In the genomic region with DNA sequence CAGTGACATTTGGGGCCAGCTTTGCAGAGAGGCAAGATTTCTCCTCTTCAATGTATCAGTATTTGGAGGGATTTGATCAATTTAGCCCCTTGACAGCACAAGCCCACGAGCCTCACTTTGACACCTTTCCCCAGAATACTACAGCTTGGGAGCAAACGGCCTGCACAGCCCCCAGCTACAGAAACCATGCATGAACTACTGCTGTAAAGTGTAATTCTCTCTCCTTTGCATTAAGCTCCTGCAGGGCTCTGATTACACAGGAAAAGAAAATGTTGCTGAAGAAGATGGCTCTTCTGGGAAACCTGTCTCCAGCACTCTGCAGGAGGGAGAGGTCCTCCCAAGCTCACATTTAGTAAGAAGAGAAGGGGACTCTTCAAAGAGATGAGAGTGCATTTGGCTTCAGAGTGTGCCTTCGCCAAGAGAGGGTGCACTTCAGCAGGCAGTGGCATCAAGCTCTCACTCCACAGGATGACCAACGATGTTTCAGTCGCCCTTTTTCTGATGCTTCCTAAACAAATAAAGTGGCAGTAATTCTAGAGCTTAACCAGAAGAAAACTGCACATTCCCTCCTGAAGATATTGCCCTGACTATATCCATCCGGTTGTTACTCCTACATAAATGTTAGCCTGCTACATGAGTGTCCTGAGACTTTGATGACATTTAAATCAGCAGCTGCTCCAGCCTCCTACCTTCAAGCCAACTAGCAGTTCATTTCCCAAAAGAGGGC, we compare ENCODE assay signal across 9 cellular contexts.
A peak's percentile ranks its signal among the peaks of the same experiment; 100 is the strongest.
DNase-seq lines count a peak whose midpoint lies in the region; ATAC-seq, FAIRE-seq and TF ChIP-seq lines count a peak whose summit lies in the region.
"Had no signal": no experiment of that assay in that cellular context is flagged by ENCODE, and none has a peak within 500 bp of the region (broad histone marks: within the 10 kb centered on the region; RNA-seq: fewer than 3 reads in every experiment).

No MANE protein-coding gene starts in this region.

- peak overlapping the region; percentile 49 for H3K27ac Mint-ChIP-seq in stimulated activated naive CD8-positive, alpha-beta T cell treated with anti-CD3 and anti-CD28 coated beads, Interleukin-15, Interleukin-2, amounts not matched to agents 100 ng/mL and 50 ng/mL, for 24 hours

- WGBS in pancreas, 2 donors, result 25 to 37% methylated on average over 6 of the region's 6 CpGs

- H3K27ac ChIP-seq in Peyer's patch (no peak overlapping the region), pancreas (no peak overlapping the region)

- H3K27me3 Mint-ChIP-seq in stimulated activated naive CD8-positive, alpha-beta T cell treated with anti-CD3 and anti-CD28 coated beads, Interleukin-15, Interleukin-2, amounts not matched to agents 100 ng/mL and 50 ng/mL, for 24 hours, result peaks cover 4% of the 10 kb centered on the region

- TF ChIP-seq CTCF in Peyer's patch (IDR thresholded peaks at IDR 0.05), result peak in 4 of 6 experiments; percentile 48 to 62 (median 54)
- TF ChIP-seq CTCF in pancreas (IDR thresholded peaks at IDR 0.05), result peak in 1 of 4 donors; percentile 14

- H3K36me3 Mint-ChIP-seq in stimulated activated naive CD8-positive, alpha-beta T cell treated with anti-CD3 and anti-CD28 coated beads, Interleukin-15, Interleukin-2, amounts not matched to agents 100 ng/mL and 50 ng/mL, for 24 hours (ENCODE audit: low read depth), result peaks cover 9% of the 10 kb centered on the region

- FAIRE-seq in pancreas (lab: Jason Lieb, UNC), result no peak
- FAIRE-seq: colon had no signal

- H3K36me3 ChIP-seq in Peyer's patch, result no peaks in the 10 kb centered on the region
- no peaks in the 10 kb centered on the region for H3K36me3 ChIP-seq in pancreas

- H3K4me3 Mint-ChIP-seq in stimulated activated naive CD8-positive, alpha-beta T cell treated with anti-CD3 and anti-CD28 coated beads, Interleukin-15, Interleukin-2, amounts not matched to agents 100 ng/mL and 50 ng/mL, for 24 hours, result no peak overlapping the region

- DNase-seq in stimulated activated naive CD8-positive, alpha-beta T cell treated with anti-CD3 and anti-CD28 coated beads, Interleukin-15, Interleukin-2, amounts not matched to agents 100 U/mL and 50 U/mL, for 24 hours, result no peak
- peak in 2 of 3 donors; percentile 28 to 77 for DNase-seq in Peyer's patch
- peak in 1 of 6 donors; percentile 23 for DNase-seq in pancreas

- H3K4me3 ChIP-seq in Peyer's patch (no peak overlapping the region), pancreas (no peak overlapping the region)

- no peak for ATAC-seq in stimulated activated naive CD8-positive, alpha-beta T cell treated with anti-CD3 and anti-CD28 coated beads, Interleukin-15, Interleukin-2, amounts not matched to agents 100 U/mL and 50 U/mL, for 24 hours
- peak; percentile 63 for ATAC-seq in esophagus mucosa
- peak; percentile 38 to 89 (median 78) for ATAC-seq in pancreas
- ATAC-seq in GM18873 (IDR thresholded peaks at IDR 0.05; ENCODE audit: low FRiP score, unreplicated experiment), result no peak
- no peak for ATAC-seq in GM21723 (IDR thresholded peaks at IDR 0.05; ENCODE audit: unreplicated experiment)
- ATAC-seq in HG03159 (IDR thresholded peaks at IDR 0.05; ENCODE audit: unreplicated experiment), result no peak

- H3K4me1 Mint-ChIP-seq in stimulated activated naive CD8-positive, alpha-beta T cell treated with anti-CD3 and anti-CD28 coated beads, Interleukin-15, Interleukin-2, amounts not matched to agents 100 ng/mL and 50 ng/mL, for 24 hours (ENCODE audit: low read depth), result peaks cover 36% of the 10 kb centered on the region

- peaks cover 9% of the 10 kb centered on the region for H3K9me3 Mint-ChIP-seq in stimulated activated naive CD8-positive, alpha-beta T cell treated with anti-CD3 and anti-CD28 coated beads, Interleukin-15, Interleukin-2, amounts not matched to agents 100 ng/mL and 50 ng/mL, for 24 hours

- no peaks in the 10 kb centered on the region for H3K4me1 ChIP-seq in Peyer's patch
- no peaks in the 10 kb centered on the region for H3K4me1 ChIP-seq in pancreas

- H3K27me3 ChIP-seq in Peyer's patch (no peaks in the 10 kb centered on the region), pancreas (no peaks in the 10 kb centered on the region)

- no peak for TF ChIP-seq POLR2A in Peyer's patch (IDR thresholded peaks at IDR 0.05)

- intact Hi-C loops in pancreas (cut with DNase I), result loop anchor here in 1 of 3 donors (10.0 kb wide), 1 partner anchor 345 kb away; no protein-coding TSS in a partner anchor

- H3K9me3 ChIP-seq in Peyer's patch (no peaks in the 10 kb centered on the region), pancreas (no peaks in the 10 kb centered on the region)

Comparison
In these comparisons a context has a peak if more than half of its experiments do, and no peak if none do; other contexts are left out.
1. ATAC-seq: peak in esophagus mucosa (single experiment) and pancreas (4 of 4); none in stimulated activated naive CD8-positive, alpha-beta T cell treated with anti-CD3 and anti-CD28 coated beads, Interleukin-15, Interleukin-2, amounts not matched to agents 100 U/mL and 50 U/mL, for 24 hours (single experiment), GM18873 (single experiment), GM21723 (single experiment) and HG03159 (single experiment).